ENCODE assay signal across 28 cellular contexts in genomic region chr5:59182722-59183121, GRCh38.
DNase-seq lines count a peak whose midpoint lies in the region; ATAC-seq and TF ChIP-seq lines count a peak whose summit lies in the region.
"Had no signal": no experiment of that assay in that cellular context is flagged by ENCODE, and none has a peak within 500 bp of the region (broad histone marks: within the 10 kb centered on the region; RNA-seq: fewer than 3 reads in every experiment).

No MANE protein-coding gene starts in this region.

- H4K8ac ChIP-seq in mesendoderm (ENCODE audit: low read depth, low read length): no peak overlapping the region

- H3K4me3 ChIP-seq in H7 (ENCODE audit: insufficient read depth, low read depth, low read length) (no peak overlapping the region), mesendoderm (ENCODE audit: low read length) (no peak overlapping the region), gastrocnemius medialis (no peak overlapping the region)
- H3K4me3 ChIP-seq: MG63, Peyer's patch, SK-N-MC had no signal

- no peak for ATAC-seq in gastrocnemius medialis
- ATAC-seq in GM18873 (IDR thresholded peaks at IDR 0.05; ENCODE audit: low FRiP score, unreplicated experiment): no peak
- no peak for ATAC-seq in HG02610 (IDR thresholded peaks at IDR 0.05; ENCODE audit: unreplicated experiment)
- ATAC-seq in HG02571 (IDR thresholded peaks at IDR 0.05; ENCODE audit: unreplicated experiment): no peak

- no peak overlapping the region for H3K4me2 ChIP-seq in mesendoderm (ENCODE audit: low read length)

- no peak overlapping the region for H3K4ac ChIP-seq in mesendoderm (ENCODE audit: low read depth, low read length)

- H2BK5ac ChIP-seq in mesendoderm (ENCODE audit: low read length): no peak overlapping the region

- no peak overlapping the region for H2BK15ac ChIP-seq in mesendoderm (replicated peaks; ENCODE audit: low read depth)

- no peak for TF ChIP-seq POLR2A in gastrocnemius medialis (IDR thresholded peaks at IDR 0.05)

- H3K23ac ChIP-seq in mesendoderm (ENCODE audit: low read length): no peak overlapping the region

- no peak overlapping the region for H2BK120ac ChIP-seq in mesendoderm (ENCODE audit: low read depth, low read length)

- no peaks in the 10 kb centered on the region for H3K27me3 ChIP-seq in H7 (ENCODE audit: control insufficient read depth, insufficient read depth, low read length)
- no peaks in the 10 kb centered on the region for H3K27me3 ChIP-seq in mesendoderm (ENCODE audit: insufficient read depth, low read length, poor library complexity)
- H3K27me3 ChIP-seq in gastrocnemius medialis: no peaks in the 10 kb centered on the region
- H3K27me3 ChIP-seq: MG63, Peyer's patch had no signal

- H3K79me2 ChIP-seq in mesendoderm (ENCODE audit: control insufficient read depth, insufficient read depth, low read length): no peaks in the 10 kb centered on the region

- H3K9me3 ChIP-seq in gastrocnemius medialis: no peaks in the 10 kb centered on the region
- H3K9me3 ChIP-seq: MG63, Peyer's patch had no signal

- H3K36me3 ChIP-seq in H7 (replicated peaks; ENCODE audit: control insufficient read depth, insufficient read depth, low read length): no peaks in the 10 kb centered on the region
- H3K36me3 ChIP-seq in mesendoderm (ENCODE audit: control insufficient read depth, insufficient read depth, low read length): no peaks in the 10 kb centered on the region
- no peaks in the 10 kb centered on the region for H3K36me3 ChIP-seq in gastrocnemius medialis
- H3K36me3 ChIP-seq: MG63, Peyer's patch had no signal

- no peak overlapping the region for H3K56ac ChIP-seq in mesendoderm (ENCODE audit: low read length)

- intact Hi-C loops in gastrocnemius medialis (cut with DNase I; ENCODE audit: low total_unique reads): loop anchor here (10.0 kb wide), 2 partner anchors 322 to 612 kb away; no protein-coding TSS in a partner anchor

- in situ Hi-C loops in SK-MEL-5 (cut with HindIII; ENCODE audit: low pct_unique_long_range_greater_than_20kb, low sequenced_read_pairs) (no loop called here), gastrocnemius medialis (cut with MboI; ENCODE audit: low sequenced_read_pairs in 4 of 4) (loop anchor here in 2 of 4 donors (10.0 to 25.0 kb wide), 2 partner anchors 192 to 480 kb away; no protein-coding TSS in a partner anchor)

- DNase-seq in H7: peak; percentile 1
- DNase-seq in SK-MEL-5 (ENCODE audit: low read depth, low spot score): peak; percentile 64
- peak; percentile 32 for DNase-seq in mesendoderm
- no peak for DNase-seq in gastrocnemius medialis
- no peak for DNase-seq in NCI-H1436 treated with DMSO at 0.1 percent for 48 hours (lab: John Stamatoyannopoulos, UW)
- DNase-seq: C1 segment of cervical spinal cord; CD4-positive, alpha-beta memory T cell; COR-L47; DMS53; GOT3; IMR-90; KG1; MG63; NCI-H1417; NCI-H1694 treated with DMSO at 0.1 percent for 48 hours; NCI-H2081 treated with DMSO at 0.1 percent for 48 hours; NCI-H2171; NCI-H226; NCI-H510A; NCI-H69; OCI-M1; Peyer's patch; SHP77 treated with DMSO at 0.1 percent for 48 hours; SW 1271 had no signal

- H3K27ac ChIP-seq in mesendoderm (ENCODE audit: low read depth, low read length): no peak overlapping the region
- H3K27ac ChIP-seq in gastrocnemius medialis: peak overlapping the region in 3 of 4 donors; percentile 20 to 68 (median 62)
- H3K27ac ChIP-seq: Peyer's patch, SK-N-MC had no signal

- WGBS in mesendoderm (ENCODE audit: extremely low coverage, insufficient coverage, low lambda C conversion rate): no CpG with 5 or more reads among the region's 1 CpG

- H3K79me1 ChIP-seq in mesendoderm (ENCODE audit: low read length): no peaks in the 10 kb centered on the region

- no peak for TF ChIP-seq CTCF in gastrocnemius medialis (IDR thresholded peaks at IDR 0.05 in 4 of 5, conservative IDR thresholded peaks at IDR 0.05 in 1 of 5)

- peaks cover 2% of the 10 kb centered on the region for H3K4me1 ChIP-seq in mesendoderm (ENCODE audit: control insufficient read depth, low read depth, low read length)
- H3K4me1 ChIP-seq in gastrocnemius medialis: peaks cover 28 to 40% of the 10 kb centered on the region in 2 donors
- H3K4me1 ChIP-seq: Peyer's patch had no signal

- H3K9ac ChIP-seq in mesendoderm (ENCODE audit: low read length): no peak overlapping the region

- no peak overlapping the region for H3K18ac ChIP-seq in mesendoderm (ENCODE audit: low read length)

- no peak overlapping the region for H2AK5ac ChIP-seq in mesendoderm (ENCODE audit: low read length)

- H4K5ac ChIP-seq in mesendoderm (ENCODE audit: low read length): no peak overlapping the region

Comparison
In these comparisons a context has a peak if more than half of its experiments do, and no peak if none do; other contexts are left out.
1. DNase-seq: peak in H7 (single experiment), SK-MEL-5 (single experiment) and mesendoderm (single experiment); none in gastrocnemius medialis (0 of 2) and NCI-H1436 treated with DMSO at 0.1 percent for 48 hours (single experiment).